Comparison of ENCODE assay signal across 16 cellular contexts in the genomic region with DNA sequence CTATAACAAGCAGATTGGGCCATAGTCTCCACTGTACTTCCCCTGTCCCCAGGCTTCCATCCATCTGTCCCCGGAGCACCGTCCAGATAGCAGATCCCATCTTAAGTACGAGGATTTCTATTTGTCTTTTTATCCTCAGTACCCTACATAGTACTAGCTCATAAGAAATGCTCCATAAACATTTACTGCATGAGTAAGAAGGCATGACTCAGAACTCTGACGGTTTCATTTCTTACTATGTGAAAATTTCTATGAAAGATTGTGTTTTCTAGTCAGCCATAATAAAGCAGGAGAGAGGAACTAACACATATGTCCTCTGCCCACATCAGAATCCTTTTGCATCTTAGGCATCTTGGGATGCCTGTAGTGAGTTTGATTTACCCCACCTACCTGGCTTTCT. TPM values are rescaled to one million over a fixed set of nuclear protein-coding genes. Genes with fewer than 3 reads are reported as not detected.
DNase-seq lines count a peak whose midpoint lies in the region; ATAC-seq, FAIRE-seq and TF ChIP-seq lines count a peak whose summit lies in the region.
"Had no signal": no experiment of that assay in that cellular context is flagged by ENCODE, and none has a peak within 500 bp of the region (broad histone marks: within the 10 kb centered on the region; RNA-seq: fewer than 3 reads in every experiment).

No MANE protein-coding gene starts in this region.

- no peaks in the 10 kb centered on the region for H3K9me3 ChIP-seq in small intestine (ENCODE audit: control insufficient read depth, low read depth)
- no peaks in the 10 kb centered on the region for H3K9me3 ChIP-seq in heart left ventricle
- H3K9me3 ChIP-seq: neutrophil, transverse colon had no signal

- TF ChIP-seq CTCF in foreskin keratinocyte (conservative IDR thresholded peaks at IDR 0.05) (no peak), heart left ventricle (IDR thresholded peaks at IDR 0.05) (no peak)

- peak overlapping the region in 1 of 2 donors; percentile 15 for H3K27ac Mint-ChIP-seq in stimulated activated naive CD8-positive, alpha-beta T cell treated with anti-CD3 and anti-CD28 coated beads, Interleukin-15, amount 100 ng/mL, for 72 hours
- H3K27ac Mint-ChIP-seq in activated T-helper 2 cell treated with anti-CD3 and anti-CD28 coated beads, Interferon-gamma antibody, Interleukin-2, Interleukin-4, amounts not matched to agents 10 μg/mL and 5 μg/mL and 100 μg/mL, durations not matched to agents 14 hours and 24 hours and 36 hours, result peak overlapping the region; percentile 5
- H3K27ac Mint-ChIP-seq: CD4-positive, alpha-beta memory T cell had no signal

- no peaks in the 10 kb centered on the region for H3K27me3 ChIP-seq in foreskin keratinocyte
- H3K27me3 ChIP-seq in small intestine (ENCODE audit: control insufficient read depth in 2 of 2, insufficient read depth in 2 of 2, low read length in 2 of 2), result no peaks in the 10 kb centered on the region
- H3K27me3 ChIP-seq in heart left ventricle, result no peaks in the 10 kb centered on the region
- H3K27me3 ChIP-seq: neutrophil, transverse colon had no signal

- H3K36me3 ChIP-seq in small intestine (ENCODE audit: control insufficient read depth in 2 of 2, insufficient read depth in 2 of 2, low read length in 2 of 2) (peaks cover 18 to 43% of the 10 kb centered on the region in 2 donors), heart left ventricle (peaks cover 0 to 100% (median 96%) of the 10 kb centered on the region in 9 donors)

- H3K4me3 ChIP-seq in small intestine (ENCODE audit: low read depth in 1 of 2, low read length in 2 of 2) (no peak overlapping the region), heart left ventricle (no peak overlapping the region)
- H3K4me3 ChIP-seq: GM12878, transverse colon had no signal

- H3K36me3 Mint-ChIP-seq in activated T-helper 2 cell treated with anti-CD3 and anti-CD28 coated beads, Interferon-gamma antibody, Interleukin-2, Interleukin-4, amounts not matched to agents 10 μg/mL and 5 μg/mL and 100 μg/mL, durations not matched to agents 14 hours and 24 hours and 36 hours (ENCODE audit: low read depth), result peaks cover 98% of the 10 kb centered on the region

- H3K4me1 Mint-ChIP-seq in stimulated activated naive CD8-positive, alpha-beta T cell treated with anti-CD3 and anti-CD28 coated beads, Interleukin-15, amount 100 ng/mL, for 72 hours, result peaks cover 6% of the 10 kb centered on the region
- peaks cover 13% of the 10 kb centered on the region for H3K4me1 Mint-ChIP-seq in activated T-helper 2 cell treated with anti-CD3 and anti-CD28 coated beads, Interferon-gamma antibody, Interleukin-2, Interleukin-4, amounts not matched to agents 10 μg/mL and 5 μg/mL and 100 μg/mL, durations not matched to agents 14 hours and 24 hours and 36 hours (ENCODE audit: low read depth)
- H3K4me1 Mint-ChIP-seq: CD4-positive, alpha-beta memory T cell had no signal

- H3K27ac ChIP-seq in foreskin keratinocyte (peak overlapping the region; percentile 92), small intestine (ENCODE audit: low read depth in 1 of 2, low read length in 1 of 2) (no peak overlapping the region), heart left ventricle (no peak overlapping the region)
- H3K27ac ChIP-seq: neutrophil, transverse colon had no signal

- DNase-seq in stimulated activated naive CD8-positive, alpha-beta T cell treated with anti-CD3 and anti-CD28 coated beads, Interleukin-15, amount 100 ng/mL, for 72 hours, result no peak
- DNase-seq in stimulated activated naive CD8-positive, alpha-beta T cell treated with anti-CD3 and anti-CD28 coated beads, Interleukin-15, Interleukin-2, amounts not matched to agents 100 U/mL and 50 U/mL, for 24 hours, result no peak
- no peak for DNase-seq in activated T-helper 2 cell treated with anti-CD3 and anti-CD28 coated beads, Interferon-gamma antibody, Interleukin-2, Interleukin-4, amounts not matched to agents 10 μg/mL and 5 μg/mL and 100 μg/mL, durations not matched to agents 14 hours and 24 hours and 36 hours (ENCODE audit: low spot score)
- DNase-seq in foreskin keratinocyte (peak; percentile 33 to 73), small intestine (no peak), NCI-H2196 (lab: John Stamatoyannopoulos, UW; ENCODE audit: unreplicated experiment) (no peak), heart left ventricle (no peak)
- DNase-seq: activated effector memory CD4-positive, alpha-beta T cell treated with anti-CD3 and anti-CD28 coated beads, Interleukin-2, amount 50 U/mL, for 16 hours; CD4-positive, alpha-beta memory T cell; effector memory CD4-positive, alpha-beta T cell; NCI-H1436; transverse colon had no signal

- WGBS in small intestine, 3 donors, result 92 to 94% (median 92%) methylated on average over 4 of the region's 4 CpGs
- 94 to 96% (median 95%) methylated on average over 4 of the region's 4 CpGs for WGBS in heart left ventricle, 4 donors

- H3K9me3 Mint-ChIP-seq in stimulated activated naive CD8-positive, alpha-beta T cell treated with anti-CD3 and anti-CD28 coated beads, Interleukin-15, amount 100 ng/mL, for 72 hours, result peaks cover 8 to 10% of the 10 kb centered on the region in 2 donors
- peaks cover 15% of the 10 kb centered on the region for H3K9me3 Mint-ChIP-seq in activated T-helper 2 cell treated with anti-CD3 and anti-CD28 coated beads, Interferon-gamma antibody, Interleukin-2, Interleukin-4, amounts not matched to agents 10 μg/mL and 5 μg/mL and 100 μg/mL, durations not matched to agents 14 hours and 24 hours and 36 hours

- no peak overlapping the region for H3K4me3 Mint-ChIP-seq in stimulated activated naive CD8-positive, alpha-beta T cell treated with anti-CD3 and anti-CD28 coated beads, Interleukin-15, amount 100 ng/mL, for 72 hours
- H3K4me3 Mint-ChIP-seq in activated T-helper 2 cell treated with anti-CD3 and anti-CD28 coated beads, Interferon-gamma antibody, Interleukin-2, Interleukin-4, amounts not matched to agents 10 μg/mL and 5 μg/mL and 100 μg/mL, durations not matched to agents 14 hours and 24 hours and 36 hours (ENCODE audit: low read depth), result no peak overlapping the region
- H3K4me3 Mint-ChIP-seq: CD4-positive, alpha-beta memory T cell had no signal

- intact Hi-C loops in activated T-helper 2 cell treated with anti-CD3 and anti-CD28 coated beads, Interferon-gamma antibody, Interleukin-2, Interleukin-4, amounts not matched to agents 10 μg/mL and 5 μg/mL and 100 μg/mL, durations not matched to agents 14 hours and 24 hours and 36 hours (cut with micrococcal nuclease), result no loop called here
- intact Hi-C loops in heart left ventricle (cut with DNase I), result no loop called here

- ATAC-seq in stimulated activated naive CD8-positive, alpha-beta T cell treated with anti-CD3 and anti-CD28 coated beads, Interleukin-15, amount 100 ng/mL, for 72 hours, result peak; percentile 60
- ATAC-seq in stimulated activated naive CD8-positive, alpha-beta T cell treated with anti-CD3 and anti-CD28 coated beads, Interleukin-15, Interleukin-2, amounts not matched to agents 100 U/mL and 50 U/mL, for 24 hours, result no peak
- ATAC-seq in foreskin keratinocyte (peak; percentile 60), HG03280 (IDR thresholded peaks at IDR 0.05; ENCODE audit: unreplicated experiment) (no peak), heart left ventricle (no peak)
- ATAC-seq: GM12878 had no signal

- no peak for TF ChIP-seq POLR2A in heart left ventricle (IDR thresholded peaks at IDR 0.05)

- FAIRE-seq in small intestine (lab: Jason Lieb, UNC), result no peak
- FAIRE-seq: GM12878, islet of Langerhans had no signal

- H3K4me1 ChIP-seq in foreskin keratinocyte, result peaks cover 7% of the 10 kb centered on the region
- H3K4me1 ChIP-seq in small intestine (ENCODE audit: control insufficient read depth in 2 of 2, insufficient read depth in 1 of 2, low read depth in 1 of 2, low read length in 1 of 2), result no peaks in the 10 kb centered on the region
- H3K4me1 ChIP-seq in heart left ventricle, result no peaks in the 10 kb centered on the region

- H3K27me3 Mint-ChIP-seq in stimulated activated naive CD8-positive, alpha-beta T cell treated with anti-CD3 and anti-CD28 coated beads, Interleukin-15, amount 100 ng/mL, for 72 hours, result no peaks in the 10 kb centered on the region
- no peaks in the 10 kb centered on the region for H3K27me3 Mint-ChIP-seq in activated T-helper 2 cell treated with anti-CD3 and anti-CD28 coated beads, Interferon-gamma antibody, Interleukin-2, Interleukin-4, amounts not matched to agents 10 μg/mL and 5 μg/mL and 100 μg/mL, durations not matched to agents 14 hours and 24 hours and 36 hours (ENCODE audit: low read depth)
- H3K27me3 Mint-ChIP-seq: CD4-positive, alpha-beta memory T cell had no signal

RNA-seq across cellular contexts. Expression of gene CHD1L, which starts 49.5 kb away (rescaled TPM):
- total RNA-seq in activated T-helper 2 cell treated with anti-CD3 and anti-CD28 coated beads, Interferon-gamma antibody, Interleukin-2, Interleukin-4, amounts not matched to agents 10 μg/mL and 5 μg/mL and 100 μg/mL, durations not matched to agents 14 hours and 24 hours and 36 hours, result 76.6 and 86.0 TPM in 2 replicates
- total RNA-seq in foreskin keratinocyte (49.8 and 53.4 TPM in 2 replicates), heart left ventricle (10 to 100 TPM in 3 of 9 donors, 1 to 10 TPM in 6; 6.0 to 17.7 (median 8.2) TPM)
- polyA plus RNA-seq in foreskin keratinocyte (32.1 and 38.2 TPM in 2 replicates), small intestine (10 to 100 TPM; 20.6 to 71.3 (median 37.0) TPM), heart left ventricle (1 to 10 TPM; 5.8 to 6.9 TPM)

Comparison
In these comparisons a context has a peak if more than half of its experiments do, and no peak if none do; other contexts are left out.
1. ATAC-seq: peak in stimulated activated naive CD8-positive, alpha-beta T cell treated with anti-CD3 and anti-CD28 coated beads, Interleukin-15, amount 100 ng/mL, for 72 hours (single experiment) and foreskin keratinocyte (single experiment); none in stimulated activated naive CD8-positive, alpha-beta T cell treated with anti-CD3 and anti-CD28 coated beads, Interleukin-15, Interleukin-2, amounts not matched to agents 100 U/mL and 50 U/mL, for 24 hours (single experiment), HG03280 (single experiment) and heart left ventricle (0 of 4).
2. DNase-seq: peak in foreskin keratinocyte (2 of 2); none in stimulated activated naive CD8-positive, alpha-beta T cell treated with anti-CD3 and anti-CD28 coated beads, Interleukin-15, amount 100 ng/mL, for 72 hours (0 of 2), stimulated activated naive CD8-positive, alpha-beta T cell treated with anti-CD3 and anti-CD28 coated beads, Interleukin-15, Interleukin-2, amounts not matched to agents 100 U/mL and 50 U/mL, for 24 hours (single experiment), activated T-helper 2 cell treated with anti-CD3 and anti-CD28 coated beads, Interferon-gamma antibody, Interleukin-2, Interleukin-4, amounts not matched to agents 10 μg/mL and 5 μg/mL and 100 μg/mL, durations not matched to agents 14 hours and 24 hours and 36 hours (single experiment), small intestine (single experiment), NCI-H2196 (single experiment) and heart left ventricle (0 of 5).